ENCODE assay signal across 8 cellular contexts in the genomic region with DNA sequence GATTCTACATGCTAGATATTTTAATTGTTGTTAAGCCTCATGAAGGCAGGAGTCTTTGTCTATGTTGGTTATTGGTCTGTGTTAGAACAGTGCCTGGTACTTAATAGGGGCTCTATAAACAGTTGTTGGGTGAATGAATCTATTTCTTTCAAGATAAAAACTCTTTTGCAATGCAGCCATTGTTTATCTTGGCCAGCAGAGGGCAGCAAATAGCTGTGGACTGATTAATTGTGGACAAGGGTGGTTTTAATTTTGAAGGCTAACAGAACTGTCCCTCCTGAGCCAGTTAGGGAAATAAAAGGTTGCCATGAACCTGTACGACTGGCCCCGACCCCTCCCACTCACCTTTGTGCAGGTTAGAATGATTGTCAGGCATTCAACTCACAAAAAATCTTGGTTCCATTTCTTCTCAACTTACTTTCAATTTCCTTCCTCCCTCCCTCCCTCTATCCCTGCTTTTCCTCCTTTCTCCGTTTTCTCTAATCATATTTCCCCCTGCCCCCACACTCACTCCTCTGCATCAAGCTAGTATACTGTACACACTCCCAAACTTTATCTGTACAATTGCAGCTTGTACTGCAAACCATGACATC.
DNase-seq lines count a peak whose midpoint lies in the region; ATAC-seq, FAIRE-seq and TF ChIP-seq lines count a peak whose summit lies in the region.

No MANE protein-coding gene starts in this region.

- dilution Hi-C loops in endothelial cell of umbilical vein (cut with MboI; ENCODE audit: extremely low pct_ligation_motif_present, low sequenced_read_pairs): no loop called here

- FAIRE-seq in GM19239 (lab: Jason Lieb, UNC): peak; percentile 60
- FAIRE-seq in endothelial cell of umbilical vein (lab: Jason Lieb, UNC): peak; percentile 80

- CTCF ChIA-PET in endothelial cell of umbilical vein (lab: Charles Lee): interaction anchor here (0.5 to 7.5 kb wide), 29 partner anchors 9 to 1623 kb away, joined by 3 to 267 read pairs (median 5); partner anchors contain the start of gene WLS

- intact Hi-C loops in endothelial cell of umbilical vein (cut with micrococcal nuclease): loop anchor here (1.0 kb wide), 3 partner anchors 226 to 327 kb away; no protein-coding TSS in a partner anchor

- H3K9me3 ChIP-seq in endothelial cell of umbilical vein (replicated peaks; ENCODE audit: control insufficient read depth, insufficient read depth, low read length) (no peaks in the 10 kb centered on the region), muscle layer of colon (ENCODE audit: low read length) (no peaks in the 10 kb centered on the region), stomach smooth muscle (ENCODE audit: control insufficient read depth in 2 of 2, low read length in 2 of 2) (no peaks in the 10 kb centered on the region)

- no peak overlapping the region for H2AFZ ChIP-seq in endothelial cell of umbilical vein (ENCODE audit: low read depth, low read length)

- H4K20me1 ChIP-seq in endothelial cell of umbilical vein (replicated peaks; ENCODE audit: control insufficient read depth, extremely low read depth, insufficient read depth, low read length): no peaks in the 10 kb centered on the region

- POLR2A ChIA-PET in endothelial cell of umbilical vein (lab: Charles Lee): interaction anchor here (0.9 kb wide), 1 partner anchor 227 kb away, joined by 5 read pairs; no protein-coding TSS in a partner anchor

- H3K9ac ChIP-seq in endothelial cell of umbilical vein (replicated peaks; ENCODE audit: extremely low read depth, insufficient read depth, low read length): no peak overlapping the region
- H3K9ac ChIP-seq in muscle layer of colon (ENCODE audit: low read length): no peak overlapping the region
- H3K9ac ChIP-seq in stomach smooth muscle (ENCODE audit: low read length in 2 of 2): peak overlapping the region; percentile 4 to 42

- no TSS peak for BruUV-seq in endothelial cell of umbilical vein (replicated peaks; lab: Mats Ljungman, UMichigan)

- H3K4me2 ChIP-seq in endothelial cell of umbilical vein (ENCODE audit: insufficient read depth, low read length): no peak overlapping the region

- H3K36me3 ChIP-seq in endothelial cell of umbilical vein (ENCODE audit: control insufficient read depth in 2 of 2, extremely low read depth in 1 of 2, insufficient read depth in 2 of 2, low read length in 2 of 2): no peaks in the 10 kb centered on the region
- no peaks in the 10 kb centered on the region for H3K36me3 ChIP-seq in muscle layer of colon (ENCODE audit: insufficient read depth, low read length)
- peaks cover 0 to 12% of the 10 kb centered on the region in 2 donors for H3K36me3 ChIP-seq in stomach smooth muscle (ENCODE audit: control insufficient read depth in 2 of 2, insufficient read depth in 2 of 2, low read length in 2 of 2)

- TF ChIP-seq POLR2A in endothelial cell of umbilical vein (IDR thresholded peaks at IDR 0.05; ENCODE audit: low read depth, low read length): no peak

- H3K27me3 ChIP-seq in endothelial cell of umbilical vein (ENCODE audit: control insufficient read depth in 2 of 2, insufficient read depth in 2 of 2, low read length in 2 of 2) (no peaks in the 10 kb centered on the region), muscle layer of colon (ENCODE audit: control insufficient read depth in 1 of 2, insufficient read depth in 2 of 2, low read length in 2 of 2) (no peaks in the 10 kb centered on the region), stomach smooth muscle (ENCODE audit: control insufficient read depth in 1 of 2, insufficient read depth in 2 of 2, low read length in 2 of 2) (no peaks in the 10 kb centered on the region)

- ATAC-seq in GM18517 (IDR thresholded peaks at IDR 0.05; ENCODE audit: unreplicated experiment): no peak

- peak; percentile 73 for TF ChIP-seq CTCF in AG09319 (IDR thresholded peaks at IDR 0.05; ENCODE audit: low read depth, low read length)
- peak; percentile 52 to 65 for TF ChIP-seq CTCF in endothelial cell of umbilical vein (IDR thresholded peaks at IDR 0.05; ENCODE audit: extremely low read depth in 1 of 2, insufficient read depth in 1 of 2, low read depth in 1 of 2, low read length in 2 of 2)

- no peaks in the 10 kb centered on the region for H3K9me1 ChIP-seq in endothelial cell of umbilical vein (replicated peaks; ENCODE audit: control insufficient read depth, extremely low read depth, insufficient read depth, low read length)

- no peaks in the 10 kb centered on the region for H3K79me2 ChIP-seq in endothelial cell of umbilical vein (ENCODE audit: control insufficient read depth, insufficient read depth, low read length)

- H3K4me1 ChIP-seq in endothelial cell of umbilical vein (ENCODE audit: control insufficient read depth, extremely low read depth, insufficient read depth, low read length): peaks cover 12% of the 10 kb centered on the region
- H3K4me1 ChIP-seq in muscle layer of colon (ENCODE audit: insufficient read depth, low read length): peaks cover 30% of the 10 kb centered on the region
- peaks cover 44% of the 10 kb centered on the region for H3K4me1 ChIP-seq in stomach smooth muscle (ENCODE audit: control insufficient read depth, insufficient read depth, low read length)

- no peak for DNase-seq in AG09319 (ENCODE audit: extremely low read depth, low read depth)
- peak; percentile 5 for DNase-seq in GM19239 (ENCODE audit: insufficient read length, low spot score)
- peak; percentile 26 for DNase-seq in NCI-H2196 treated with DMSO at 0.1 percent for 48 hours (lab: John Stamatoyannopoulos, UW; ENCODE audit: unreplicated experiment)
- peak; percentile 33 to 37 for DNase-seq in activated CD4-positive, alpha-beta T cell treated with anti-CD3 and anti-CD28 coated beads for 4 hours
- peak; percentile 53 for DNase-seq in endothelial cell of umbilical vein (ENCODE audit: low read depth, low spot score)

- H3K27ac ChIP-seq in endothelial cell of umbilical vein (ENCODE audit: insufficient read depth, low read depth, low read length): no peak overlapping the region
- H3K27ac ChIP-seq in muscle layer of colon (ENCODE audit: low read depth, low read length): peak overlapping the region; percentile 4
- no peak overlapping the region for H3K27ac ChIP-seq in stomach smooth muscle (ENCODE audit: low read length)

- H3K4me3 ChIP-seq in endothelial cell of umbilical vein (replicated peaks in 1 of 3; ENCODE audit: insufficient read depth in 1 of 3, low read depth in 1 of 3, low read length in 3 of 3) (no peak overlapping the region), muscle layer of colon (ENCODE audit: low read depth in 1 of 2, low read length in 2 of 2) (peak overlapping the region in 1 of 2 donors; percentile 17), stomach smooth muscle (ENCODE audit: low read length in 2 of 2) (peak overlapping the region in 1 of 2 donors; percentile 20)

TF ChIP-seq in endothelial cell of umbilical vein, 7 proteins besides CTCF, POLR2A, EP300 and RAD21:
- TF ChIP-seq JUN (IDR thresholded peaks at IDR 0.05; ENCODE audit: borderline replicate concordance, insufficient read depth, insufficient read length, low read depth) (no peak), MAX (IDR thresholded peaks at IDR 0.05; ENCODE audit: insufficient read depth, insufficient read length) (no peak), POLR2AphosphoS5 (IDR thresholded peaks at IDR 0.05; ENCODE audit: insufficient read depth, low read depth, low read length) (no peak), EZH2 (IDR thresholded peaks at IDR 0.05; ENCODE audit: borderline replicate concordance, low read depth, low read length, severe bottlenecking) (no peak), FOS (IDR thresholded peaks at IDR 0.05; ENCODE audit: borderline replicate concordance, insufficient read depth, low read length) (no peak), MYC (IDR thresholded peaks at IDR 0.05; ENCODE audit: low read depth, low read length) (no peak), GATA2 (IDR thresholded peaks at IDR 0.05; ENCODE audit: insufficient read depth, insufficient read length, low read depth, low read length) (no peak)

Comparison
In these comparisons a context has a peak if more than half of its experiments do, and no peak if none do; other contexts are left out.
1. H3K9ac ChIP-seq: peak in stomach smooth muscle (2 of 2); none in endothelial cell of umbilical vein (single experiment) and muscle layer of colon (single experiment).